ENCODE assay signal across 15 cellular contexts in the genomic region with DNA sequence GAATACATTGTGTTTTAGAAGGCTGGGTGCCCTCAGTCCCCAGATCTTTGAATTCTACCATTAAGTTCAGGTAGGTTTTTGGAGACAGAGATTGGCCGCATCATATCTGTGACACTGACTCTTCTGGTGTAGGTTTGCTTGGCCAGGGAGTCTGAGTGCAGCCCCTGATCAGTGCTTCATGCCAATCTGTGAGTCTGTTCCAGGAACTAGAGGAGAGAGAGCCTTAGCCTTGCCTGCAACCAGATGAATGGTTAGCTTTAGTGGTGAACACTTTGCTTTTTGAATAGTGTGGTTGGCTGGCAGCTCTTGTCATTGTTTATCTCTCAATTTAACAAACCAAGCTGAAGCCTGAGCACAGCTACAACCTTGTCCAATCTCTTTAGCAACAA.
DNase-seq lines count a peak whose midpoint lies in the region; ATAC-seq and TF ChIP-seq lines count a peak whose summit lies in the region.
"Had no signal": no experiment of that assay in that cellular context is flagged by ENCODE, and none has a peak within 500 bp of the region (broad histone marks: within the 10 kb centered on the region; RNA-seq: fewer than 3 reads in every experiment).

No MANE protein-coding gene starts in this region.

- TF ChIP-seq CTCF in HEK293 (tag by site-specific recombination; IDR thresholded peaks at IDR 0.05) = no peak
- TF ChIP-seq CTCF in osteoblast (IDR thresholded peaks at IDR 0.05; ENCODE audit: extremely low read depth, low read depth, low read length) = no peak

- H3K27ac ChIP-seq in HEK293 (ENCODE audit: extremely low read depth, low read depth, low read length) (0 out of 2 replicates have a peak overlapping the region, but pooled peaks have one; percentile 30), osteoblast (ENCODE audit: low read depth, low read length) (no peak overlapping the region), caudate nucleus (ENCODE audit: low read depth, low read length) (no peak overlapping the region)
- H3K27ac ChIP-seq: BLaER1, HL-60, KMS-11, PC-9 had no signal

- H3K9me3 ChIP-seq in HEK293 (ENCODE audit: control insufficient read depth, insufficient read depth, low read depth, low read length) (no peaks in the 10 kb centered on the region), osteoblast (ENCODE audit: low read depth, low read length) (no peaks in the 10 kb centered on the region)
- H3K9me3 ChIP-seq: BLaER1 had no signal

- peak overlapping the region; percentile 47 for H3K4me2 ChIP-seq in osteoblast (ENCODE audit: insufficient read depth, low read length)
- H3K4me2 ChIP-seq: BLaER1, KMS-11, PC-9 had no signal

- no peak overlapping the region for H2AFZ ChIP-seq in osteoblast (ENCODE audit: low read length)
- H2AFZ ChIP-seq: PC-9 had no signal

- no peaks in the 10 kb centered on the region for H3K79me2 ChIP-seq in osteoblast (ENCODE audit: insufficient read depth, low read length)

- POLR2A ChIA-PET in HEK293 (lab: Yijun Ruan, JAX) = interaction anchor here (1.3 kb wide), 1 partner anchor 136 kb away, joined by 3 read pairs; a partner anchor contains a TSS

- H3K4me1 ChIP-seq in HEK293 (ENCODE audit: control insufficient read depth, insufficient read depth, low read length) (peaks cover 19% of the 10 kb centered on the region), osteoblast (ENCODE audit: insufficient read depth, low read length) (peaks cover 26% of the 10 kb centered on the region)
- H3K4me1 ChIP-seq: BLaER1 had no signal

- no peaks in the 10 kb centered on the region for H3K36me3 ChIP-seq in HEK293 (ENCODE audit: control insufficient read depth in 2 of 2, insufficient read depth in 1 of 2, low read length in 2 of 2)
- no peaks in the 10 kb centered on the region for H3K36me3 ChIP-seq in osteoblast (ENCODE audit: insufficient read depth, low read length)
- H3K36me3 ChIP-seq: BLaER1 had no signal

- H3K4me3 ChIP-seq in HEK293 (ENCODE audit: low read depth, low read length) (no peak overlapping the region), osteoblast (ENCODE audit: insufficient read depth, low read length) (no peak overlapping the region)
- H3K4me3 ChIP-seq: BLaER1, PC-9 had no signal

- CTCF ChIA-PET in HEK293 (lab: Yijun Ruan, JAX) = interaction anchor here (0.9 to 3.7 kb wide), 3 partner anchors 10 to 90 kb away, joined by 3 to 20 read pairs (median 14); no protein-coding TSS in a partner anchor

- H4K20me1 ChIP-seq in osteoblast (ENCODE audit: insufficient read depth, low read length) = no peaks in the 10 kb centered on the region
- H4K20me1 ChIP-seq: BLaER1 had no signal

- no peak for ATAC-seq in GM18868 (IDR thresholded peaks at IDR 0.05; ENCODE audit: unreplicated experiment)

- DNase-seq in GM03348 (ENCODE audit: low spot score) = peak; percentile 17
- peak; percentile 33 for DNase-seq in astrocyte of the hippocampus (ENCODE audit: low read depth, low spot score)
- no peak for DNase-seq in osteoblast (ENCODE audit: insufficient read length, low spot score, missing footprints)
- no peak for DNase-seq in stimulated activated CD4-positive, alpha-beta T cell treated with anti-CD3 and anti-CD28 coated beads, Interleukin-4, amount 100 ng/mL, for 1 hour
- DNase-seq in caudate nucleus (lab: John Stamatoyannopoulos, UW) = no peak
- DNase-seq: NCI-H1105, NCI-H1694 treated with DMSO at 0.1 percent for 48 hours, NCI-H345, NCI-H526 treated with DMSO at 0.1 percent for 48 hours had no signal

- H3K27me3 ChIP-seq in osteoblast (ENCODE audit: insufficient read depth, low read length) = peaks cover 26% of the 10 kb centered on the region
- H3K27me3 ChIP-seq: BLaER1 had no signal

TF ChIP-seq in HEK293, 187 proteins besides CTCF, POLR2A, EP300 and RAD21:
- peak; percentile 52 for TF ChIP-seq ZBTB17 (tag by site-specific recombination; IDR thresholded peaks at IDR 0.05)
- no peak for TF ChIP-seq ZNF341 (tag by site-specific recombination; IDR thresholded peaks at IDR 0.05; ENCODE audit: low read depth)
- TF ChIP-seq, protein P1, sequence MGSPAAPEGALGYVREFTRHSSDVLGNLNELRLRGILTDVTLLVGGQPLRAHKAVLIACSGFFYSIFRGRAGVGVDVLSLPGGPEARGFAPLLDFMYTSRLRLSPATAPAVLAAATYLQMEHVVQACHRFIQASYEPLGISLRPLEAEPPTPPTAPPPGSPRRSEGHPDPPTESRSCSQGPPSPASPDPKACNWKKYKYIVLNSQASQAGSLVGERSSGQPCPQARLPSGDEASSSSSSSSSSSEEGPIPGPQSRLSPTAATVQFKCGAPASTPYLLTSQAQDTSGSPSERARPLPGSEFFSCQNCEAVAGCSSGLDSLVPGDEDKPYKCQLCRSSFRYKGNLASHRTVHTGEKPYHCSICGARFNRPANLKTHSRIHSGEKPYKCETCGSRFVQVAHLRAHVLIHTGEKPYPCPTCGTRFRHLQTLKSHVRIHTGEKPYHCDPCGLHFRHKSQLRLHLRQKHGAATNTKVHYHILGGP (tag by site-specific recombination; IDR thresholded peaks at IDR 0.05) = no peak
- TF ChIP-seq, protein P2, sequence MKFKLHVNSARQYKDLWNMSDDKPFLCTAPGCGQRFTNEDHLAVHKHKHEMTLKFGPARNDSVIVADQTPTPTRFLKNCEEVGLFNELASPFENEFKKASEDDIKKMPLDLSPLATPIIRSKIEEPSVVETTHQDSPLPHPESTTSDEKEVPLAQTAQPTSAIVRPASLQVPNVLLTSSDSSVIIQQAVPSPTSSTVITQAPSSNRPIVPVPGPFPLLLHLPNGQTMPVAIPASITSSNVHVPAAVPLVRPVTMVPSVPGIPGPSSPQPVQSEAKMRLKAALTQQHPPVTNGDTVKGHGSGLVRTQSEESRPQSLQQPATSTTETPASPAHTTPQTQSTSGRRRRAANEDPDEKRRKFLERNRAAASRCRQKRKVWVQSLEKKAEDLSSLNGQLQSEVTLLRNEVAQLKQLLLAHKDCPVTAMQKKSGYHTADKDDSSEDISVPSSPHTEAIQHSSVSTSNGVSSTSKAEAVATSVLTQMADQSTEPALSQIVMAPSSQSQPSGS (tag by site-specific recombination; IDR thresholded peaks at IDR 0.05; ENCODE audit: low read depth) = no peak

Comparison
In these comparisons a context has a peak if more than half of its experiments do, and no peak if none do; other contexts are left out.
1. DNase-seq: peak in GM03348 (single experiment) and astrocyte of the hippocampus (single experiment); none in osteoblast (single experiment), stimulated activated CD4-positive, alpha-beta T cell treated with anti-CD3 and anti-CD28 coated beads, Interleukin-4, amount 100 ng/mL, for 1 hour (single experiment) and caudate nucleus (0 of 61).